ENCODE assay signal across 24 cellular contexts in genomic region chr10:1935912-1936311, GRCh38.
"Had no signal": no experiment of that assay in that cellular context is flagged by ENCODE, and none has a peak within 500 bp of the region (broad histone marks: within the 10 kb centered on the region; RNA-seq: fewer than 3 reads in every experiment).

No MANE protein-coding gene starts in this region.

- H2AFZ ChIP-seq: PC-9 had no signal

- H3K27me3 Mint-ChIP-seq: activated CD4-positive, alpha-beta memory T cell treated with anti-CD3 and anti-CD28 coated beads, Interleukin-2, amount 10 ng/mL, durations not matched to agents 7 days and 5 days; activated naive CD8-positive, alpha-beta T cell treated with anti-CD3 and anti-CD28 coated beads, Interleukin-2, amount 10 ng/mL, durations not matched to agents 7 days and 5 days; activated T-helper 17 cell treated with anti-CD3 and anti-CD28 coated beads, Interleukin-2, amount 50 U/mL, for 72 hours had no signal

- H3K9me3 Mint-ChIP-seq: activated B cell treated with CpG ODN at 0.5 μM for 24 hours; activated CD4-positive, alpha-beta memory T cell treated with anti-CD3 and anti-CD28 coated beads, Interleukin-2, amount 10 ng/mL, durations not matched to agents 7 days and 5 days; activated naive CD8-positive, alpha-beta T cell treated with anti-CD3 and anti-CD28 coated beads, Interleukin-2, amount 10 ng/mL, durations not matched to agents 7 days and 5 days had no signal

- H3K27me3 ChIP-seq: adrenal gland had no signal

- H3K4me3 Mint-ChIP-seq: activated B cell treated with CpG ODN at 0.5 μM for 24 hours; activated CD4-positive, alpha-beta memory T cell treated with anti-CD3 and anti-CD28 coated beads, Interleukin-2, amount 10 ng/mL, durations not matched to agents 7 days and 5 days; activated naive CD4-positive, alpha-beta T cell treated with anti-CD3 and anti-CD28 coated beads, Interleukin-2, amount 10 ng/mL, durations not matched to agents 7 days and 5 days; activated naive CD8-positive, alpha-beta T cell treated with anti-CD3 and anti-CD28 coated beads, Interleukin-2, amount 10 ng/mL, durations not matched to agents 7 days and 5 days; activated T-helper 17 cell treated with anti-CD3 and anti-CD28 coated beads, Interleukin-2, amount 50 U/mL, for 72 hours had no signal

- H3K27ac Mint-ChIP-seq: activated B cell treated with CpG ODN at 0.5 μM for 24 hours; activated CD4-positive, alpha-beta memory T cell treated with anti-CD3 and anti-CD28 coated beads, Interleukin-2, amount 10 ng/mL, durations not matched to agents 7 days and 5 days; activated naive CD4-positive, alpha-beta T cell treated with anti-CD3 and anti-CD28 coated beads, Interleukin-2, amount 10 ng/mL, durations not matched to agents 7 days and 5 days; activated naive CD8-positive, alpha-beta T cell treated with anti-CD3 and anti-CD28 coated beads, Interleukin-2, amount 10 ng/mL, durations not matched to agents 7 days and 5 days; activated T-helper 17 cell treated with anti-CD3 and anti-CD28 coated beads, Interleukin-2, amount 50 U/mL, for 72 hours had no signal

- ATAC-seq: activated T-helper 17 cell treated with anti-CD3 and anti-CD28 coated beads, Interleukin-2, amount 50 U/mL, for 72 hours had no signal

- H3K36me3 Mint-ChIP-seq: activated naive CD4-positive, alpha-beta T cell treated with anti-CD3 and anti-CD28 coated beads, Interleukin-2, amount 10 ng/mL, durations not matched to agents 7 days and 5 days; activated naive CD8-positive, alpha-beta T cell treated with anti-CD3 and anti-CD28 coated beads, Interleukin-2, amount 10 ng/mL, durations not matched to agents 7 days and 5 days had no signal

- H3K4me1 ChIP-seq: adrenal gland had no signal

- H3K4me2 ChIP-seq: PC-9 had no signal

- H3K9me3 ChIP-seq: adrenal gland had no signal

- H3K4me3 ChIP-seq: adrenal gland, PC-9 had no signal

- H3K27ac ChIP-seq: adrenal gland, PC-9 had no signal

- H3K36me3 ChIP-seq: adrenal gland had no signal

- DNase-seq: activated B cell treated with CpG ODN at 0.5 μM for 24 hours; activated CD4-positive, alpha-beta memory T cell treated with anti-CD3 and anti-CD28 coated beads, Interleukin-2, amount 10 ng/mL, durations not matched to agents 7 days and 5 days; activated CD4-positive, alpha-beta T cell treated with anti-CD3 and anti-CD28 coated beads for 1 hour; activated CD4-positive, alpha-beta T cell treated with anti-CD3 and anti-CD28 coated beads, Interleukin-2, amount 50 U/mL, for 1 hour; activated gamma-delta T cell; activated naive CD4-positive, alpha-beta T cell treated with anti-CD3 and anti-CD28 coated beads, Interleukin-2, amount 10 ng/mL, durations not matched to agents 7 days and 5 days; activated naive CD8-positive, alpha-beta T cell treated with anti-CD3 and anti-CD28 coated beads, Interleukin-2, amount 10 ng/mL, durations not matched to agents 7 days and 5 days; activated T-cell treated with anti-CD3 and anti-CD28 coated beads for 4 hours; activated T-cell treated with anti-CD3 and anti-CD28 coated beads, Interleukin-2, amount 50 U/mL, for 48 hours; adrenal gland; anterior cingulate cortex; cerebellar nuclear complex; Karpas-422; NCI-H1105 treated with DMSO at 0.1 percent for 48 hours; NCI-H1436 treated with DMSO at 0.1 percent for 48 hours; NCI-H187; NCI-H2081; NCI-H510A treated with DMSO at 0.1 percent for 48 hours; NCI-H69; PC-9; SIG-M5; T-helper 2 cell; T1000 had no signal
